Comparison of ENCODE assay signal across 14 cellular contexts in the genomic region with DNA sequence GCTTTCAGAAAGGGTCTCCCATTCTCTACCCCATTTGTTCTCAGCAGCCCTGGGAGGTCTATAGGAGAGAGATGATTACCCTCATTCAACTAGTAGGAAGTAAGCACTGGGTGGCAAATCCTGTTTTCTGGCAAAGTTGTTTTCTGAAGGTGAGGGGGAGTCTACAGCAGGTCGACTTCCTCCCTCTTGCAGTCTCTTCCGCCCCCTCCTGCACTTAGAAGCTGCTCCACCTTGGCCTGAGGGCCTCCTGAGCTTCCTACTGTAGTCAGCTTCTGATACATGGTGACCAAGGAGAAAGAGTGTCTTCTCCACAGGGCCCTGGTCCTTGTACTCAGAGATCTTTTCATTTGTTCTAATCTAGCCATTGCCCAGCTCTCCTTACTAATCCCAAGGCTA.
DNase-seq lines count a peak whose midpoint lies in the region; ATAC-seq and TF ChIP-seq lines count a peak whose summit lies in the region.
"Had no signal": no experiment of that assay in that cellular context is flagged by ENCODE, and none has a peak within 500 bp of the region (broad histone marks: within the 10 kb centered on the region; RNA-seq: fewer than 3 reads in every experiment).

No MANE protein-coding gene starts in this region.

- H3K4me3 Mint-ChIP-seq in dendritic cell treated with granulocyte-macrophage colony-stimulating factor and Interleukin-4, amounts not matched to agents 40 ng/mL and 50 ng/mL, for 4 days: peak overlapping the region; percentile 27
- no peak overlapping the region for H3K4me3 Mint-ChIP-seq in neural progenitor cell
- H3K4me3 Mint-ChIP-seq: activated naive CD8-positive, alpha-beta T cell treated with anti-CD3 and anti-CD28 coated beads, Interleukin-2, amount 50 U/mL, for 24 hours; T-helper 17 cell had no signal

- H3K36me3 ChIP-seq in neural progenitor cell (no peaks in the 10 kb centered on the region), stomach (peaks cover 0 to 76% (median 23%) of the 10 kb centered on the region in 4 donors)

- peak overlapping the region; percentile 19 for H3K4me3 ChIP-seq in GM12865 (ENCODE audit: low read depth, low read length)
- no peak overlapping the region for H3K4me3 ChIP-seq in neural progenitor cell
- no peak overlapping the region for H3K4me3 ChIP-seq in stomach

- TF ChIP-seq POLR2A in stomach (IDR thresholded peaks at IDR 0.05): no peak

- no peaks in the 10 kb centered on the region for H3F3A ChIP-seq in neural progenitor cell (ENCODE audit: low read depth)

- no peaks in the 10 kb centered on the region for H4K20me1 ChIP-seq in neural progenitor cell (ENCODE audit: low read depth)

- intact Hi-C loops in dendritic cell treated with granulocyte-macrophage colony-stimulating factor and Interleukin-4, amounts not matched to agents 40 ng/mL and 50 ng/mL, for 4 days (cut with micrococcal nuclease): no loop called here
- intact Hi-C loops in stomach (cut with DNase I; ENCODE audit: low total_unique reads): no loop called here

- no peaks in the 10 kb centered on the region for H3K4me1 ChIP-seq in neural progenitor cell
- H3K4me1 ChIP-seq in stomach: peaks cover 0 to 10% (median 2%) of the 10 kb centered on the region in 4 donors
- H3K4me1 ChIP-seq: parathyroid adenoma had no signal

- H3K27me3 ChIP-seq in neural progenitor cell (no peaks in the 10 kb centered on the region), stomach (no peaks in the 10 kb centered on the region)

- H3K27me3 Mint-ChIP-seq in dendritic cell treated with granulocyte-macrophage colony-stimulating factor and Interleukin-4, amounts not matched to agents 40 ng/mL and 50 ng/mL, for 4 days: no peaks in the 10 kb centered on the region
- no peaks in the 10 kb centered on the region for H3K27me3 Mint-ChIP-seq in neural progenitor cell (ENCODE audit: insufficient read depth, low read depth)
- H3K27me3 Mint-ChIP-seq: activated naive CD8-positive, alpha-beta T cell treated with anti-CD3 and anti-CD28 coated beads, Interleukin-2, amount 50 U/mL, for 24 hours; T-helper 17 cell had no signal

- no peak overlapping the region for H3K4me2 ChIP-seq in neural progenitor cell

- no peak for TF ChIP-seq EP300 in stomach (IDR thresholded peaks at IDR 0.05)

- WGBS in stomach, 5 donors: 62 to 75% (median 69%) methylated on average over 2 of the region's 2 CpGs

- DNase-seq in GM12865 (ENCODE audit: low read depth): peak; percentile 54
- DNase-seq in COR-L47 (lab: John Stamatoyannopoulos, UW): no peak
- DNase-seq in neural progenitor cell (ENCODE audit: low spot score): no peak
- DNase-seq in NCI-H1436 (lab: John Stamatoyannopoulos, UW): no peak
- no peak for DNase-seq in stomach
- DNase-seq: activated naive CD8-positive, alpha-beta T cell treated with anti-CD3 and anti-CD28 coated beads, Interleukin-2, amount 50 U/mL, for 24 hours; effector CD4-positive, alpha-beta T cell; glutamatergic neuron; NCI-H1092 treated with DMSO at 0.1 percent for 48 hours; T-helper 17 cell had no signal

- TF ChIP-seq CTCF in GM12865 (IDR thresholded peaks at IDR 0.05; ENCODE audit: insufficient read depth, low read depth, low read length, missing control alignments) (no peak), neural progenitor cell (IDR thresholded peaks at IDR 0.05) (no peak), stomach (IDR thresholded peaks at IDR 0.05) (no peak)

- H2AFZ ChIP-seq in neural progenitor cell (replicated peaks): no peak overlapping the region
- H2AFZ ChIP-seq: parathyroid adenoma had no signal

- peaks cover 77% of the 10 kb centered on the region for H3K4me1 Mint-ChIP-seq in dendritic cell treated with granulocyte-macrophage colony-stimulating factor and Interleukin-4, amounts not matched to agents 40 ng/mL and 50 ng/mL, for 4 days (ENCODE audit: low read depth)
- H3K4me1 Mint-ChIP-seq in neural progenitor cell: no peaks in the 10 kb centered on the region

- peak overlapping the region; percentile 100 for H3K27ac Mint-ChIP-seq in dendritic cell treated with granulocyte-macrophage colony-stimulating factor and Interleukin-4, amounts not matched to agents 40 ng/mL and 50 ng/mL, for 4 days
- no peak overlapping the region for H3K27ac Mint-ChIP-seq in neural progenitor cell
- H3K27ac Mint-ChIP-seq: activated naive CD8-positive, alpha-beta T cell treated with anti-CD3 and anti-CD28 coated beads, Interleukin-2, amount 50 U/mL, for 24 hours; T-helper 17 cell had no signal

- ATAC-seq in GM21423 (IDR thresholded peaks at IDR 0.05; ENCODE audit: unreplicated experiment): peak; percentile 19
- peak; percentile 19 for ATAC-seq in HG03097 (IDR thresholded peaks at IDR 0.05; ENCODE audit: low FRiP score, unreplicated experiment)
- ATAC-seq: activated naive CD8-positive, alpha-beta T cell treated with anti-CD3 and anti-CD28 coated beads, Interleukin-2, amount 50 U/mL, for 24 hours; T-helper 17 cell had no signal

- H3K79me2 ChIP-seq in neural progenitor cell (ENCODE audit: low read depth): no peaks in the 10 kb centered on the region
- H3K79me2 ChIP-seq: parathyroid adenoma had no signal

- H3K27ac ChIP-seq in neural progenitor cell (no peak overlapping the region), stomach (peak overlapping the region in 2 of 5 donors; percentile 40 to 55)
- H3K27ac ChIP-seq: parathyroid adenoma had no signal

- H3K9me3 Mint-ChIP-seq in dendritic cell treated with granulocyte-macrophage colony-stimulating factor and Interleukin-4, amounts not matched to agents 40 ng/mL and 50 ng/mL, for 4 days: no peaks in the 10 kb centered on the region
- no peaks in the 10 kb centered on the region for H3K9me3 Mint-ChIP-seq in neural progenitor cell
- H3K9me3 Mint-ChIP-seq: activated naive CD8-positive, alpha-beta T cell treated with anti-CD3 and anti-CD28 coated beads, Interleukin-2, amount 50 U/mL, for 24 hours had no signal

- no peak overlapping the region for H3K9ac ChIP-seq in neural progenitor cell
- H3K9ac ChIP-seq: parathyroid adenoma had no signal

- peaks cover 100% of the 10 kb centered on the region for H3K36me3 Mint-ChIP-seq in dendritic cell treated with granulocyte-macrophage colony-stimulating factor and Interleukin-4, amounts not matched to agents 40 ng/mL and 50 ng/mL, for 4 days (ENCODE audit: low read depth)
- peaks cover 55% of the 10 kb centered on the region for H3K36me3 Mint-ChIP-seq in neural progenitor cell

- H3K9me3 ChIP-seq in neural progenitor cell (ENCODE audit: low read depth) (no peaks in the 10 kb centered on the region), stomach (no peaks in the 10 kb centered on the region)
